ENCODE assay signal across 1 cellular context in genomic region chr6:33418690-33419291, GRCh38.
TF ChIP-seq lines count a peak whose summit lies in the region.

No MANE protein-coding gene starts in this region.

TF ChIP-seq in HepG2, 621 proteins besides CTCF, POLR2A, EP300 and RAD21 (continued from another document and continues in another):
- TF ChIP-seq, protein P1, sequence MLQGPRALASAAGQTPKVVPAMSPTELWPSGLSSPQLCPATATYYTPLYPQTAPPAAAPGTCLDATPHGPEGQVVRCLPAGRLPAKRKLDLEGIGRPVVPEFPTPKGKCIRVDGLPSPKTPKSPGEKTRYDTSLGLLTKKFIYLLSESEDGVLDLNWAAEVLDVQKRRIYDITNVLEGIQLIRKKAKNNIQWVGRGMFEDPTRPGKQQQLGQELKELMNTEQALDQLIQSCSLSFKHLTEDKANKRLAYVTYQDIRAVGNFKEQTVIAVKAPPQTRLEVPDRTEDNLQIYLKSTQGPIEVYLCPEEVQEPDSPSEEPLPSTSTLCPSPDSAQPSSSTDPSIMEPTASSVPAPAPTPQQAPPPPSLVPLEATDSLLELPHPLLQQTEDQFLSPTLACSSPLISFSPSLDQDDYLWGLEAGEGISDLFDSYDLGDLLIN (CRISPR knock-in tag; IDR thresholded peaks at IDR 0.05; ENCODE audit: borderline replicate concordance) = 0 out of 2 replicates have a peak, but pooled peaks have one; percentile 4
- no peak for TF ChIP-seq MTA3 (CRISPR knock-in tag; IDR thresholded peaks at IDR 0.05)
- no peak for TF ChIP-seq SP1 (IDR thresholded peaks at IDR 0.05)
- no peak for TF ChIP-seq SP1 (CRISPR knock-in tag; IDR thresholded peaks at IDR 0.05)
- TF ChIP-seq ZNF770 (CRISPR knock-in tag; IDR thresholded peaks at IDR 0.05) = no peak
- TF ChIP-seq, protein P2, sequence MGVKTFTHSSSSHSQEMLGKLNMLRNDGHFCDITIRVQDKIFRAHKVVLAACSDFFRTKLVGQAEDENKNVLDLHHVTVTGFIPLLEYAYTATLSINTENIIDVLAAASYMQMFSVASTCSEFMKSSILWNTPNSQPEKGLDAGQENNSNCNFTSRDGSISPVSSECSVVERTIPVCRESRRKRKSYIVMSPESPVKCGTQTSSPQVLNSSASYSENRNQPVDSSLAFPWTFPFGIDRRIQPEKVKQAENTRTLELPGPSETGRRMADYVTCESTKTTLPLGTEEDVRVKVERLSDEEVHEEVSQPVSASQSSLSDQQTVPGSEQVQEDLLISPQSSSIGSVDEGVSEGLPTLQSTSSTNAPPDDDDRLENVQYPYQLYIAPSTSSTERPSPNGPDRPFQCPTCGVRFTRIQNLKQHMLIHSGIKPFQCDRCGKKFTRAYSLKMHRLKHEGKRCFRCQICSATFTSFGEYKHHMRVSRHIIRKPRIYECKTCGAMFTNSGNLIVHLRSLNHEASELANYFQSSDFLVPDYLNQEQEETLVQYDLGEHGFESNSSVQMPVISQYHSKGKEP (CRISPR knock-in tag; IDR thresholded peaks at IDR 0.05) = 0 out of 2 replicates have a peak, but pooled peaks have one; percentile 3
- TF ChIP-seq, protein P3, sequence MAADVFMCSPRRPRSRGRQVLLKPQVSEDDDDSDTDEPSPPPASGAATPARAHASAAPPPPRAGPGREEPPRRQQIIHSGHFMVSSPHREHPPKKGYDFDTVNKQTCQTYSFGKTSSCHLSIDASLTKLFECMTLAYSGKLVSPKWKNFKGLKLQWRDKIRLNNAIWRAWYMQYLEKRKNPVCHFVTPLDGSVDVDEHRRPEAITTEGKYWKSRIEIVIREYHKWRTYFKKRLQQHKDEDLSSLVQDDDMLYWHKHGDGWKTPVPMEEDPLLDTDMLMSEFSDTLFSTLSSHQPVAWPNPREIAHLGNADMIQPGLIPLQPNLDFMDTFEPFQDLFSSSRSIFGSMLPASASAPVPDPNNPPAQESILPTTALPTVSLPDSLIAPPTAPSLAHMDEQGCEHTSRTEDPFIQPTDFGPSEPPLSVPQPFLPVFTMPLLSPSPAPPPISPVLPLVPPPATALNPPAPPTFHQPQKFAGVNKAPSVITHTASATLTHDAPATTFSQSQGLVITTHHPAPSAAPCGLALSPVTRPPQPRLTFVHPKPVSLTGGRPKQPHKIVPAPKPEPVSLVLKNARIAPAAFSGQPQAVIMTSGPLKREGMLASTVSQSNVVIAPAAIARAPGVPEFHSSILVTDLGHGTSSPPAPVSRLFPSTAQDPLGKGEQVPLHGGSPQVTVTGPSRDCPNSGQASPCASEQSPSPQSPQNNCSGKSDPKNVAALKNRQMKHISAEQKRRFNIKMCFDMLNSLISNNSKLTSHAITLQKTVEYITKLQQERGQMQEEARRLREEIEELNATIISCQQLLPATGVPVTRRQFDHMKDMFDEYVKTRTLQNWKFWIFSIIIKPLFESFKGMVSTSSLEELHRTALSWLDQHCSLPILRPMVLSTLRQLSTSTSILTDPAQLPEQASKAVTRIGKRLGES (CRISPR knock-in tag; IDR thresholded peaks at IDR 0.05; ENCODE audit: borderline replicate concordance) = no peak
- no peak for TF ChIP-seq KDM5A (IDR thresholded peaks at IDR 0.05; ENCODE audit: borderline replicate concordance, low read length)
- no peak; the same call in 1 of the 2 replicates for TF ChIP-seq ZNF264 (CRISPR knock-in tag; IDR thresholded peaks at IDR 0.05)
- TF ChIP-seq SKI (IDR thresholded peaks at IDR 0.05; ENCODE audit: partially characterized antibody) = no peak
- TF ChIP-seq, protein P4, sequence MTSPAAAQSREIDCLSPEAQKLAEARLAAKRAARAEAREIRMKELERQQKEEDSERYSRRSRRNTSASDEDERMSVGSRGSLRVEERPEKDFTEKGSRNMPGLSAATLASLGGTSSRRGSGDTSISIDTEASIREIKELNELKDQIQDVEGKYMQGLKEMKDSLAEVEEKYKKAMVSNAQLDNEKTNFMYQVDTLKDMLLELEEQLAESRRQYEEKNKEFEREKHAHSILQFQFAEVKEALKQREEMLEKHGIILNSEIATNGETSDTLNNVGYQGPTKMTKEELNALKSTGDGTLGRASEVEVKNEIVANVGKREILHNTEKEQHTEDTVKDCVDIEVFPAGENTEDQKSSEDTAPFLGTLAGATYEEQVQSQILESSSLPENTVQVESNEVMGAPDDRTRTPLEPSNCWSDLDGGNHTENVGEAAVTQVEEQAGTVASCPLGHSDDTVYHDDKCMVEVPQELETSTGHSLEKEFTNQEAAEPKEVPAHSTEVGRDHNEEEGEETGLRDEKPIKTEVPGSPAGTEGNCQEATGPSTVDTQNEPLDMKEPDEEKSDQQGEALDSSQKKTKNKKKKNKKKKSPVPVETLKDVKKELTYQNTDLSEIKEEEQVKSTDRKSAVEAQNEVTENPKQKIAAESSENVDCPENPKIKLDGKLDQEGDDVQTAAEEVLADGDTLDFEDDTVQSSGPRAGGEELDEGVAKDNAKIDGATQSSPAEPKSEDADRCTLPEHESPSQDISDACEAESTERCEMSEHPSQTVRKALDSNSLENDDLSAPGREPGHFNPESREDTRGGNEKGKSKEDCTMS (CRISPR knock-in tag; conservative IDR thresholded peaks at IDR 0.05) = 0 out of 2 replicates have a peak, but pooled peaks have one; percentile 15
- TF ChIP-seq ZNF513 (CRISPR knock-in tag; conservative IDR thresholded peaks at IDR 0.05) = no peak
- TF ChIP-seq HIVEP1 (CRISPR knock-in tag; IDR thresholded peaks at IDR 0.05) = 0 out of 2 replicates have a peak, but pooled peaks have one; percentile 1
- no peak for TF ChIP-seq HNF4G (IDR thresholded peaks at IDR 0.05; ENCODE audit: borderline replicate concordance, low read depth, low read length)
- TF ChIP-seq HNF4G (CRISPR knock-in tag; IDR thresholded peaks at IDR 0.05; ENCODE audit: borderline replicate concordance, low read depth) = 0 out of 2 replicates have a peak, but pooled peaks have one; percentile 1
- 0 out of 2 replicates have a peak, but pooled peaks have one; percentile 24 for TF ChIP-seq ZNF704 (CRISPR knock-in tag; IDR thresholded peaks at IDR 0.05; ENCODE audit: borderline replicate concordance)
- TF ChIP-seq ZNF564 (CRISPR knock-in tag; IDR thresholded peaks at IDR 0.05) = no peak
- TF ChIP-seq FOXC1 (CRISPR knock-in tag; IDR thresholded peaks at IDR 0.05; ENCODE audit: borderline replicate concordance) = no peak
- TF ChIP-seq ZNF7 (CRISPR knock-in tag; IDR thresholded peaks at IDR 0.05) = no peak
- TF ChIP-seq HINFP (CRISPR knock-in tag; IDR thresholded peaks at IDR 0.05; ENCODE audit: low read depth) = no peak
- TF ChIP-seq SOX5 (CRISPR knock-in tag; IDR thresholded peaks at IDR 0.05; ENCODE audit: borderline replicate concordance) = no peak
- TF ChIP-seq ZNF619 (CRISPR knock-in tag; IDR thresholded peaks at IDR 0.05) = 0 out of 2 replicates have a peak, but pooled peaks have one; percentile 2
- no peak for TF ChIP-seq MIER2 (CRISPR knock-in tag; IDR thresholded peaks at IDR 0.05)
- TF ChIP-seq, protein P5, sequence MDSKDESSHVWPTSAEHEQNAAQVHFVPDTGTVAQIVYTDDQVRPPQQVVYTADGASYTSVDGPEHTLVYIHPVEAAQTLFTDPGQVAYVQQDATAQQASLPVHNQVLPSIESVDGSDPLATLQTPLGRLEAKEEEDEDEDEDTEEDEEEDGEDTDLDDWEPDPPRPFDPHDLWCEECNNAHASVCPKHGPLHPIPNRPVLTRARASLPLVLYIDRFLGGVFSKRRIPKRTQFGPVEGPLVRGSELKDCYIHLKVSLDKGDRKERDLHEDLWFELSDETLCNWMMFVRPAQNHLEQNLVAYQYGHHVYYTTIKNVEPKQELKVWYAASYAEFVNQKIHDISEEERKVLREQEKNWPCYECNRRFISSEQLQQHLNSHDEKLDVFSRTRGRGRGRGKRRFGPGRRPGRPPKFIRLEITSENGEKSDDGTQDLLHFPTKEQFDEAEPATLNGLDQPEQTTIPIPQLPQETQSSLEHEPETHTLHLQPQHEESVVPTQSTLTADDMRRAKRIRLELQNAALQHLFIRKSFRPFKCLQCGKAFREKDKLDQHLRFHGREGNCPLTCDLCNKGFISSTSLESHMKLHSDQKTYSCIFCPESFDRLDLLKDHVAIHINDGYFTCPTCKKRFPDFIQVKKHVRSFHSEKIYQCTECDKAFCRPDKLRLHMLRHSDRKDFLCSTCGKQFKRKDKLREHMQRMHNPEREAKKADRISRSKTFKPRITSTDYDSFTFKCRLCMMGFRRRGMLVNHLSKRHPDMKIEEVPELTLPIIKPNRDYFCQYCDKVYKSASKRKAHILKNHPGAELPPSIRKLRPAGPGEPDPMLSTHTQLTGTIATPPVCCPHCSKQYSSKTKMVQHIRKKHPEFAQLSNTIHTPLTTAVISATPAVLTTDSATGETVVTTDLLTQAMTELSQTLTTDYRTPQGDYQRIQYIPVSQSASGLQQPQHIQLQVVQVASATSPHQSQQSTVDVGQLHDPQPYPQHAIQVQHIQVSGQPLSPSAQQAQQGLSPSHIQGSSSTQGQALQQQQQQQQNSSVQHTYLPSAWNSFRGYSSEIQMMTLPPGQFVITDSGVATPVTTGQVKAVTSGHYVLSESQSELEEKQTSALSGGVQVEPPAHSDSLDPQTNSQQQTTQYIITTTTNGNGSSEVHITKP (CRISPR knock-in tag; IDR thresholded peaks at IDR 0.05; ENCODE audit: low read depth) = no peak
- TF ChIP-seq JUND (CRISPR knock-in tag; IDR thresholded peaks at IDR 0.05) = 0 out of 2 replicates have a peak, but pooled peaks have one; percentile 7
- no peak for TF ChIP-seq IKZF1 (IDR thresholded peaks at IDR 0.05)
- 0 out of 2 replicates have a peak, but pooled peaks have one; percentile 17 for TF ChIP-seq SSRP1 (CRISPR knock-in tag; IDR thresholded peaks at IDR 0.05)
- no peak for TF ChIP-seq TBL1XR1 (IDR thresholded peaks at IDR 0.05; ENCODE audit: borderline replicate concordance, low read length, partially characterized antibody)
- TF ChIP-seq RXRB (CRISPR knock-in tag; IDR thresholded peaks at IDR 0.05; ENCODE audit: borderline replicate concordance) = no peak
- TF ChIP-seq HOXA3 (CRISPR knock-in tag; IDR thresholded peaks at IDR 0.05) = no peak
- TF ChIP-seq HOXA5 (CRISPR knock-in tag; IDR thresholded peaks at IDR 0.05) = no peak
- TF ChIP-seq MTF1 (CRISPR knock-in tag; IDR thresholded peaks at IDR 0.05) = no peak
- no peak for TF ChIP-seq ZNF382 (CRISPR knock-in tag; IDR thresholded peaks at IDR 0.05; ENCODE audit: borderline replicate concordance)
- TF ChIP-seq ARNTL (CRISPR knock-in tag; IDR thresholded peaks at IDR 0.05) = no peak
- no peak for TF ChIP-seq ZNF720 (CRISPR knock-in tag; IDR thresholded peaks at IDR 0.05)
- no peak for TF ChIP-seq SYNCRIP (IDR thresholded peaks at IDR 0.05; ENCODE audit: insufficient read depth, low read depth, low read length)
- no peak for TF ChIP-seq EEA1 (CRISPR knock-in tag; IDR thresholded peaks at IDR 0.05; ENCODE audit: borderline replicate concordance)
- 0 out of 2 replicates have a peak, but pooled peaks have one; percentile 7 for TF ChIP-seq SMARCC2 (IDR thresholded peaks at IDR 0.05)
- TF ChIP-seq TP53 (CRISPR knock-in tag; conservative IDR thresholded peaks at IDR 0.05) = 0 out of 2 replicates have a peak, but pooled peaks have one; percentile 1
- no peak for TF ChIP-seq KDM2A (CRISPR knock-in tag; IDR thresholded peaks at IDR 0.05; ENCODE audit: borderline replicate concordance, low read depth)
- no peak for TF ChIP-seq ELK4 (CRISPR knock-in tag; IDR thresholded peaks at IDR 0.05; ENCODE audit: borderline replicate concordance)
- peak; percentile 44; the same call in 1 of the 2 replicates for TF ChIP-seq TOE1 (CRISPR knock-in tag; IDR thresholded peaks at IDR 0.05)
- no peak for TF ChIP-seq ZNF891 (CRISPR knock-in tag; IDR thresholded peaks at IDR 0.05)
- no peak for TF ChIP-seq ZNF343 (CRISPR knock-in tag; IDR thresholded peaks at IDR 0.05)
